Comparison of ENCODE assay signal across 16 cellular contexts in genomic region chr1:72780212-72780611, GRCh38.
A peak's percentile ranks its signal among the peaks of the same experiment; 100 is the strongest.
DNase-seq lines count a peak whose midpoint lies in the region; TF ChIP-seq lines count a peak whose summit lies in the region.
"Had no signal": no experiment of that assay in that cellular context is flagged by ENCODE, and none has a peak within 500 bp of the region (broad histone marks: within the 10 kb centered on the region; RNA-seq: fewer than 3 reads in every experiment).

No MANE protein-coding gene starts in this region.

- peak overlapping the region; percentile 41 for H2BK12ac ChIP-seq in neuronal stem cell (ENCODE audit: low read length)

- H3K27ac ChIP-seq in SK-N-SH (ENCODE audit: low read depth in 2 of 2, low read length in 1 of 2) (no peak overlapping the region; a peak in 1 of 4 replicates), neuronal stem cell (replicated peaks; ENCODE audit: low read length) (no peak overlapping the region)
- H3K27ac ChIP-seq: 22Rv1; A549; BLaER1 treated with 17β-estradiol and CSF1 and Interleukin-3, amounts not matched to agents 10 nM and 100 nM; C4-2B had no signal

- no peaks in the 10 kb centered on the region; the same call in 1 of the 2 replicates for H3K9me3 ChIP-seq in SK-N-SH
- H3K9me3 ChIP-seq in adipocyte (ENCODE audit: control insufficient read depth, low read length): no peaks in the 10 kb centered on the region
- H3K9me3 ChIP-seq in neuronal stem cell (replicated peaks in 1 of 2; ENCODE audit: control insufficient read depth in 2 of 2, insufficient read depth in 1 of 2, low read depth in 1 of 2, low read length in 2 of 2): peaks cover 0 to 6% of the 10 kb centered on the region in 2 donors
- H3K9me3 ChIP-seq: A549; BLaER1 treated with 17β-estradiol and CSF1 and Interleukin-3, amounts not matched to agents 10 nM and 100 nM; Caco-2 had no signal

- H3K4me3 ChIP-seq in SK-N-SH (ENCODE audit: low read depth in 2 of 2, low read length in 1 of 2) (no peak overlapping the region), adipocyte (ENCODE audit: low read length) (no peak overlapping the region), neuronal stem cell (ENCODE audit: low read length in 2 of 2) (no peak overlapping the region)
- H3K4me3 ChIP-seq: A549; BLaER1 treated with 17β-estradiol and CSF1 and Interleukin-3, amounts not matched to agents 10 nM and 100 nM had no signal

- CTCF ChIA-PET in SK-N-SH (lab: Yijun Ruan, JAX): interaction anchor here (0.9 kb wide), 1 partner anchor 157 kb away, joined by 5 read pairs; no protein-coding TSS in a partner anchor

- H3K36me3 ChIP-seq in SK-N-SH (replicated peaks in 1 of 2; ENCODE audit: control insufficient read depth in 1 of 2, insufficient read depth in 2 of 2, low read length in 1 of 2) (peaks cover 0 to 3% of the 10 kb centered on the region in 2 experiments), adipocyte (ENCODE audit: control insufficient read depth, insufficient read depth, low read length, severe bottlenecking) (no peaks in the 10 kb centered on the region), neuronal stem cell (replicated peaks in 1 of 2; ENCODE audit: control insufficient read depth in 2 of 2, insufficient read depth in 2 of 2, low read length in 2 of 2) (no peaks in the 10 kb centered on the region)
- H3K36me3 ChIP-seq: BLaER1 treated with 17β-estradiol and CSF1 and Interleukin-3, amounts not matched to agents 10 nM and 100 nM had no signal

- no peak for TF ChIP-seq CTCF in SK-N-SH (IDR thresholded peaks at IDR 0.05)

- H3K79me1 ChIP-seq in neuronal stem cell (ENCODE audit: low read depth, low read length): no peaks in the 10 kb centered on the region

- H3K4me2 ChIP-seq in SK-N-SH: no peak overlapping the region
- H3K4me2 ChIP-seq in neuronal stem cell (ENCODE audit: insufficient read depth, low read length, poor library complexity, severe bottlenecking): no peak overlapping the region
- H3K4me2 ChIP-seq: A549; BLaER1 treated with 17β-estradiol and CSF1 and Interleukin-3, amounts not matched to agents 10 nM and 100 nM had no signal

- H3K14ac ChIP-seq in neuronal stem cell (ENCODE audit: low read length): no peak overlapping the region

- no peak overlapping the region for H2AK5ac ChIP-seq in neuronal stem cell (ENCODE audit: low read depth, low read length)

- H2BK120ac ChIP-seq in neuronal stem cell (ENCODE audit: low read depth, low read length): no peak overlapping the region

- no peak overlapping the region for H4K91ac ChIP-seq in neuronal stem cell (ENCODE audit: low read depth, low read length, poor library complexity)

- POLR2A ChIA-PET in SK-N-SH (lab: Yijun Ruan, JAX): no interaction called here

- no peaks in the 10 kb centered on the region for H4K20me1 ChIP-seq in SK-N-SH (ENCODE audit: insufficient read depth)
- H4K20me1 ChIP-seq: BLaER1 treated with 17β-estradiol and CSF1 and Interleukin-3, amounts not matched to agents 10 nM and 100 nM had no signal

- no peaks in the 10 kb centered on the region for H3F3A ChIP-seq in SK-N-SH (replicated peaks; ENCODE audit: insufficient read depth)

- no peaks in the 10 kb centered on the region for H3K79me2 ChIP-seq in SK-N-SH (ENCODE audit: insufficient read depth)

- H3K27me3 ChIP-seq in SK-N-SH (ENCODE audit: insufficient read depth) (no peaks in the 10 kb centered on the region), adipocyte (replicated peaks; ENCODE audit: control insufficient read depth, insufficient read depth, low read length) (no peaks in the 10 kb centered on the region), neuronal stem cell (ENCODE audit: control insufficient read depth in 3 of 3, insufficient read depth in 3 of 3, low read depth in 1 of 3, low read length in 3 of 3) (no peaks in the 10 kb centered on the region)
- H3K27me3 ChIP-seq: BLaER1 treated with 17β-estradiol and CSF1 and Interleukin-3, amounts not matched to agents 10 nM and 100 nM had no signal

- DNase-seq in SK-N-SH (peak; percentile 15), adipocyte (ENCODE audit: low read depth) (peak; percentile 13), neuronal stem cell (ENCODE audit: low spot score) (no peak), NCI-H1092 (lab: John Stamatoyannopoulos, UW) (no peak)
- DNase-seq in effector CD8-positive, alpha-beta T cell (lab: John Stamatoyannopoulos, UW): no peak
- DNase-seq: AML-193; Caco-2; Calu3; CD4-positive, alpha-beta T cell; CD8-positive, alpha-beta T cell; DMS79 treated with DMSO at 0.1 percent for 48 hours; GF-D8 had no signal

- no peak overlapping the region for H4K8ac ChIP-seq in neuronal stem cell (ENCODE audit: low read depth, low read length)

- no peak for TF ChIP-seq RAD21 in SK-N-SH (IDR thresholded peaks at IDR 0.05; ENCODE audit: low read length)

- H3K9me2 ChIP-seq in SK-N-SH: no peaks in the 10 kb centered on the region; the same call in 1 of the 2 replicates

- H2AFZ ChIP-seq in SK-N-SH (ENCODE audit: low read depth) (no peak overlapping the region), neuronal stem cell (ENCODE audit: low read length) (no peak overlapping the region)

- no peak overlapping the region for H3K18ac ChIP-seq in neuronal stem cell (ENCODE audit: low read length)

- H3K23ac ChIP-seq in neuronal stem cell (ENCODE audit: low read depth, low read length, poor library complexity): no peak overlapping the region

- H3K9ac ChIP-seq in SK-N-SH: no peak overlapping the region
- H3K9ac ChIP-seq in adipocyte (ENCODE audit: low read length): no peak overlapping the region
- no peak overlapping the region for H3K9ac ChIP-seq in neuronal stem cell (ENCODE audit: low read depth, low read length, poor library complexity)
- H3K9ac ChIP-seq: BLaER1 treated with 17β-estradiol and CSF1 and Interleukin-3, amounts not matched to agents 10 nM and 100 nM had no signal

- H3K4me1 ChIP-seq in SK-N-SH (ENCODE audit: control insufficient read depth in 1 of 2, insufficient read depth in 2 of 2, low read depth in 1 of 2, low read length in 1 of 2): peaks cover 0 to 5% of the 10 kb centered on the region in 2 experiments; a peak in 2 of 4 replicates
- peaks cover 3% of the 10 kb centered on the region for H3K4me1 ChIP-seq in adipocyte (ENCODE audit: control insufficient read depth, insufficient read depth, low read length)
- no peaks in the 10 kb centered on the region for H3K4me1 ChIP-seq in neuronal stem cell (ENCODE audit: control insufficient read depth in 2 of 2, insufficient read depth in 1 of 2, low read depth in 1 of 2, low read length in 2 of 2)
- H3K4me1 ChIP-seq: A549; BLaER1 treated with 17β-estradiol and CSF1 and Interleukin-3, amounts not matched to agents 10 nM and 100 nM; Caco-2 had no signal

- 26% methylated on average over 1 of the region's 1 CpG for WGBS in SK-N-SH (ENCODE audit: low lambda C conversion rate)
- no CpG with 5 or more reads among the region's 1 CpG for WGBS in neuronal stem cell (ENCODE audit: extremely low coverage in 2 of 2, insufficient read length in 2 of 2, insufficient replicate concordance in 1 of 2), 2 donors

- no peak overlapping the region for H3K4ac ChIP-seq in neuronal stem cell (ENCODE audit: low read length)

- no peak; a peak in 1 of 4 replicates for TF ChIP-seq EP300 in SK-N-SH (IDR thresholded peaks at IDR 0.05; ENCODE audit: borderline replicate concordance in 1 of 2, low read depth in 1 of 2, low read length in 1 of 2)

- no peak overlapping the region for H2BK5ac ChIP-seq in neuronal stem cell (ENCODE audit: low read length)

- H2BK15ac ChIP-seq in neuronal stem cell (ENCODE audit: low read length): no peak overlapping the region

TF ChIP-seq in SK-N-SH, 30 proteins besides CTCF, POLR2A, EP300 and RAD21:
- TF ChIP-seq GATA2 (CRISPR knock-in tag; IDR thresholded peaks at IDR 0.05) (peak; percentile 51), RCOR1 (IDR thresholded peaks at IDR 0.05; ENCODE audit: low read length) (peak; percentile 62), CHD2 (IDR thresholded peaks at IDR 0.05; ENCODE audit: low read length, partially characterized antibody) (peak; percentile 26), USF1 (IDR thresholded peaks at IDR 0.05; ENCODE audit: borderline replicate concordance, low read depth) (no peak)

Comparison
In these comparisons a context has a peak if more than half of its experiments do, and no peak if none do; other contexts are left out.
1. DNase-seq: peak in SK-N-SH (single experiment) and adipocyte (single experiment); none in neuronal stem cell (single experiment), NCI-H1092 (single experiment) and effector CD8-positive, alpha-beta T cell (single experiment).